In genomic region chr11:126061707-126062678, GRCh38 we compare ENCODE assay signal across 1 cellular context.
TF ChIP-seq lines count a peak whose summit lies in the region.

No MANE protein-coding gene starts in this region.

TF ChIP-seq in HCT116, 20 proteins besides CTCF, POLR2A, EP300 and RAD21 (continued from another document):
- TF ChIP-seq ATF3 (IDR thresholded peaks at IDR 0.05) (no peak), TCF7L2 (IDR thresholded peaks at IDR 0.05; ENCODE audit: borderline replicate concordance, extremely low read depth, insufficient read depth, insufficient read length) (no peak), ELF1 (IDR thresholded peaks at IDR 0.05; ENCODE audit: borderline replicate concordance, low read depth) (no peak), ZBTB33 (IDR thresholded peaks at IDR 0.05; ENCODE audit: extremely low read depth, insufficient replicate concordance, low read length) (no peak), MAX (IDR thresholded peaks at IDR 0.05) (no peak)
